In genomic region chr9:98087420-98088354, GRCh38 we compare ENCODE assay signal across 8 cellular contexts. TPM values are rescaled to one million over a fixed set of nuclear protein-coding genes. Genes with fewer than 3 reads are reported as not detected.
DNase-seq lines count a peak whose midpoint lies in the region; ATAC-seq, FAIRE-seq and TF ChIP-seq lines count a peak whose summit lies in the region.

No MANE protein-coding gene starts in this region.

- peak overlapping the region; percentile 26 to 66 for H3K27ac Mint-ChIP-seq in natural killer cell treated with Interleukin-12 subunit alpha and Interleukin-12 subunit beta and Interleukin-15 and Interleukin-18, amount 100 ng/mL, for 72 hours

- no TSS peak for BruUV-seq in PC-3 (replicated peaks; lab: Mats Ljungman, UMichigan)

- H3K27ac ChIP-seq in epithelial cell of prostate (no peak overlapping the region), PC-3 (ENCODE audit: low read length) (no peak overlapping the region)

- H3K9me3 ChIP-seq in PC-3 (ENCODE audit: low read length), result no peaks in the 10 kb centered on the region

- H3K9ac ChIP-seq in PC-3 (ENCODE audit: low read length), result no peak overlapping the region

- H3K79me2 ChIP-seq in PC-3 (ENCODE audit: low read length), result no peaks in the 10 kb centered on the region

- H3F3A ChIP-seq in PC-3 (ENCODE audit: low read length, unreplicated experiment), result no peaks in the 10 kb centered on the region

- H2AFZ ChIP-seq in PC-3 (ENCODE audit: low read length), result no peak overlapping the region

- intact Hi-C loops in PC-3 (cut with micrococcal nuclease), result no loop called here

- peaks cover 18 to 21% of the 10 kb centered on the region in 2 donors for H3K4me1 Mint-ChIP-seq in natural killer cell treated with Interleukin-12 subunit alpha and Interleukin-12 subunit beta and Interleukin-15 and Interleukin-18, amount 100 ng/mL, for 72 hours (ENCODE audit: low read depth in 2 of 2)

- DNase-seq in AG04449 (ENCODE audit: low read depth, low spot score) (no peak), HPDE6-E6E7 (ENCODE audit: extremely low spot score) (peak; percentile 68), epithelial cell of prostate (ENCODE audit: low read depth, low spot score) (peak; percentile 36), PC-3 (no peak), EL (no peak), HK-2 (ENCODE audit: unreplicated experiment) (no peak), GM12891 (ENCODE audit: insufficient read length, low spot score) (no peak)
- DNase-seq in natural killer cell treated with Interleukin-12 subunit alpha and Interleukin-12 subunit beta and Interleukin-15 and Interleukin-18, amount 100 ng/mL, for 72 hours (ENCODE audit: low spot score), result peak; percentile 71

- H3K36me3 ChIP-seq in PC-3 (ENCODE audit: low read depth, low read length), result peaks cover 1% of the 10 kb centered on the region; the same call in 1 of the 2 replicates

- no peak for TF ChIP-seq CTCF in AG04449 (IDR thresholded peaks at IDR 0.05; ENCODE audit: insufficient read depth, low read length, missing control alignments)
- no peak for TF ChIP-seq CTCF in PC-3 (conservative IDR thresholded peaks at IDR 0.05; ENCODE audit: low read depth, low read length)

- H3K27me3 ChIP-seq in PC-3 (ENCODE audit: low read length), result no peaks in the 10 kb centered on the region

- TF ChIP-seq POLR2A in GM12891 (IDR thresholded peaks at IDR 0.05; ENCODE audit: low read depth, low read length), result no peak

- peaks cover 27% of the 10 kb centered on the region for H3K36me3 Mint-ChIP-seq in natural killer cell treated with Interleukin-12 subunit alpha and Interleukin-12 subunit beta and Interleukin-15 and Interleukin-18, amount 100 ng/mL, for 72 hours

- ATAC-seq in natural killer cell treated with Interleukin-12 subunit alpha and Interleukin-12 subunit beta and Interleukin-15 and Interleukin-18, amount 100 ng/mL, for 72 hours, result peak; percentile 73 to 90
- ATAC-seq in PC-3, result no peak

- no peaks in the 10 kb centered on the region for H3K9me2 ChIP-seq in PC-3 (replicated peaks; ENCODE audit: low read length)

- no peaks in the 10 kb centered on the region for H3K27me3 Mint-ChIP-seq in natural killer cell treated with Interleukin-12 subunit alpha and Interleukin-12 subunit beta and Interleukin-15 and Interleukin-18, amount 100 ng/mL, for 72 hours

- H3K4me1 ChIP-seq in PC-3 (ENCODE audit: insufficient read depth, low read length), result no peaks in the 10 kb centered on the region

- POLR2A ChIA-PET in AG04449 (lab: Yijun Ruan, JAX) (no interaction called here), PC-3 (lab: Charles Lee; ENCODE audit: unreplicated experiment) (no interaction called here)

- no peaks in the 10 kb centered on the region for H3K9me3 Mint-ChIP-seq in natural killer cell treated with Interleukin-12 subunit alpha and Interleukin-12 subunit beta and Interleukin-15 and Interleukin-18, amount 100 ng/mL, for 72 hours

- CTCF ChIA-PET in AG04449 (lab: Yijun Ruan, JAX), result interaction anchor here (0.6 to 1.5 kb wide), 5 partner anchors 8 to 186 kb away, joined by 3 to 10 read pairs (median 3); no protein-coding TSS in a partner anchor
- CTCF ChIA-PET in PC-3 (lab: Charles Lee), result no interaction called here

- no peak overlapping the region for H3K4me2 ChIP-seq in PC-3 (ENCODE audit: low read length)

- H3K4me3 ChIP-seq in AG04449 (ENCODE audit: low read depth, low read length) (peak overlapping the region; percentile 45), PC-3 (ENCODE audit: low read length) (no peak overlapping the region)

- H4K20me1 ChIP-seq in PC-3 (ENCODE audit: low read length), result no peaks in the 10 kb centered on the region

- FAIRE-seq in GM12891 (lab: Jason Lieb, UNC), result no peak

- H3K4me3 Mint-ChIP-seq in natural killer cell treated with Interleukin-12 subunit alpha and Interleukin-12 subunit beta and Interleukin-15 and Interleukin-18, amount 100 ng/mL, for 72 hours, result peak overlapping the region; percentile 34

TF ChIP-seq in GM12891, 5 proteins besides CTCF, POLR2A, EP300 and RAD21:
- no peak for TF ChIP-seq POU2F2 (IDR thresholded peaks at IDR 0.05; ENCODE audit: low read depth, low read length)
- no peak for TF ChIP-seq SPI1 (IDR thresholded peaks at IDR 0.05; ENCODE audit: low read depth, low read length)
- no peak for TF ChIP-seq TAF1 (IDR thresholded peaks at IDR 0.05; ENCODE audit: low read depth, low read length)
- TF ChIP-seq POLR2AphosphoS5 (IDR thresholded peaks at IDR 0.05; ENCODE audit: low read depth, low read length), result no peak
- no peak for TF ChIP-seq PAX5 (IDR thresholded peaks at IDR 0.05; ENCODE audit: insufficient read depth, low read length, severe bottlenecking)

RNA-seq across cellular contexts. Expression of gene NANS, which starts 31.2 kb away (rescaled TPM):
- 10 to 100 TPM; 41.2 to 72.9 TPM for total RNA-seq in natural killer cell treated with Interleukin-12 subunit alpha and Interleukin-12 subunit beta and Interleukin-15 and Interleukin-18, amount 100 ng/mL, for 72 hours
- 93.0 and 94.8 TPM in 2 replicates for total RNA-seq in PC-3 (2014; rRNA removed)
- polyA plus RNA-seq in GM12891 (2012; ENCODE audit: low read depth, missing spikeins), result 53.0 TPM

RNA-seq across cellular contexts. Expression of gene TRIM14, which starts 31.3 kb away (rescaled TPM):
- 10 to 100 TPM; 29.4 to 49.0 TPM for total RNA-seq in natural killer cell treated with Interleukin-12 subunit alpha and Interleukin-12 subunit beta and Interleukin-15 and Interleukin-18, amount 100 ng/mL, for 72 hours
- total RNA-seq in PC-3 (2014; rRNA removed), result 11.2 and 17.3 TPM in 2 replicates
- 20.0 TPM for polyA plus RNA-seq in GM12891 (2012; ENCODE audit: low read depth, missing spikeins)

Comparison
In these comparisons a context has a peak if more than half of its experiments do, and no peak if none do; other contexts are left out.
1. DNase-seq: peak in HPDE6-E6E7 (single experiment), epithelial cell of prostate (single experiment) and natural killer cell treated with Interleukin-12 subunit alpha and Interleukin-12 subunit beta and Interleukin-15 and Interleukin-18, amount 100 ng/mL, for 72 hours (single experiment); none in AG04449 (single experiment), PC-3 (single experiment), EL (single experiment), HK-2 (single experiment) and GM12891 (single experiment).